Comparison of ENCODE assay signal across 1 cellular context in genomic region chr6:108608453-108609275, GRCh38.
TF ChIP-seq lines count a peak whose summit lies in the region.

No MANE protein-coding gene starts in this region.

TF ChIP-seq in SK-N-SH treated with all-trans-retinoic acid at 6 μM for 48 hours, 23 proteins besides CTCF, POLR2A, EP300 and RAD21 (continued from another document):
- TF ChIP-seq, protein P1, sequence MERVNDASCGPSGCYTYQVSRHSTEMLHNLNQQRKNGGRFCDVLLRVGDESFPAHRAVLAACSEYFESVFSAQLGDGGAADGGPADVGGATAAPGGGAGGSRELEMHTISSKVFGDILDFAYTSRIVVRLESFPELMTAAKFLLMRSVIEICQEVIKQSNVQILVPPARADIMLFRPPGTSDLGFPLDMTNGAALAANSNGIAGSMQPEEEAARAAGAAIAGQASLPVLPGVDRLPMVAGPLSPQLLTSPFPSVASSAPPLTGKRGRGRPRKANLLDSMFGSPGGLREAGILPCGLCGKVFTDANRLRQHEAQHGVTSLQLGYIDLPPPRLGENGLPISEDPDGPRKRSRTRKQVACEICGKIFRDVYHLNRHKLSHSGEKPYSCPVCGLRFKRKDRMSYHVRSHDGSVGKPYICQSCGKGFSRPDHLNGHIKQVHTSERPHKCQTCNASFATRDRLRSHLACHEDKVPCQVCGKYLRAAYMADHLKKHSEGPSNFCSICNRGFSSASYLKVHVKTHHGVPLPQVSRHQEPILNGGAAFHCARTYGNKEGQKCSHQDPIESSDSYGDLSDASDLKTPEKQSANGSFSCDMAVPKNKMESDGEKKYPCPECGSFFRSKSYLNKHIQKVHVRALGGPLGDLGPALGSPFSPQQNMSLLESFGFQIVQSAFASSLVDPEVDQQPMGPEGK (CRISPR knock-in tag; IDR thresholded peaks at IDR 0.05; ENCODE audit: borderline replicate concordance) = no peak
- no peak for TF ChIP-seq TOX (CRISPR knock-in tag; IDR thresholded peaks at IDR 0.05; ENCODE audit: borderline replicate concordance)
- no peak for TF ChIP-seq RARB (CRISPR knock-in tag; IDR thresholded peaks at IDR 0.05)
- TF ChIP-seq POU6F1 (CRISPR knock-in tag; IDR thresholded peaks at IDR 0.05; ENCODE audit: borderline replicate concordance, low read depth) = no peak
- no peak for TF ChIP-seq ZNF70 (CRISPR knock-in tag; IDR thresholded peaks at IDR 0.05)
- TF ChIP-seq ARNTL (CRISPR knock-in tag; IDR thresholded peaks at IDR 0.05; ENCODE audit: borderline replicate concordance, low read depth) = no peak
